ENCODE assay signal across 1 cellular context in the genomic region with DNA sequence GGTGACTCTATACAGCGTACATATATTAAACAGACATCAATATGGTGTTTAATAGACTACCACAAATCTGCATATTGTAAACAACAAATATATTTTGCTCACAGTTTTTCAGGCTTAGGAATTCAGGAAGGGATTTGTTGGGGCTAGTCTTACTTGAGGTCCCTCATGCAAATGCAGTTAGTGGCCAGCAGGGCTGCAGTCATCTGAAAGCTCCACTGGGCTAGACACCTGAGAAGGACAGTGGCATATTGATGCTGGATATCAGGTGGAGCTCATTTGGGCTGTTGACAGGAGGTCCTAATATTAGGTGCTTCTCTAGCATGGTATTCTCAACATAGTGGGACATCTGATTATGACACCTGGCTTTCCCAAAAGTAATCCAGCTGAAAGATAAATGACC.
TF ChIP-seq lines count a peak whose summit lies in the region.

No MANE protein-coding gene starts in this region.

TF ChIP-seq in HepG2, 621 proteins besides CTCF, POLR2A, EP300 and RAD21 (continued from another document):
- TF ChIP-seq REL (CRISPR knock-in tag; conservative IDR thresholded peaks at IDR 0.05) (no peak), SOX5 (CRISPR knock-in tag; IDR thresholded peaks at IDR 0.05; ENCODE audit: borderline replicate concordance) (no peak), ZBTB20 (CRISPR knock-in tag; IDR thresholded peaks at IDR 0.05; ENCODE audit: borderline replicate concordance, low read depth) (no peak), ZNF382 (CRISPR knock-in tag; IDR thresholded peaks at IDR 0.05; ENCODE audit: borderline replicate concordance) (no peak), RFX5 (IDR thresholded peaks at IDR 0.05; ENCODE audit: low read depth, low read length) (no peak), TOPORS (CRISPR knock-in tag; IDR thresholded peaks at IDR 0.05) (no peak)
